ENCODE assay signal across 1 cellular context in genomic region chr1:22118291-22118992, GRCh38.
TF ChIP-seq lines count a peak whose summit lies in the region.

No MANE protein-coding gene starts in this region.

TF ChIP-seq in H1, 55 proteins besides CTCF, POLR2A, EP300 and RAD21:
- TF ChIP-seq HDAC6 (IDR thresholded peaks at IDR 0.05; ENCODE audit: low read depth, low read length), result no peak
- no peak for TF ChIP-seq BRCA1 (IDR thresholded peaks at IDR 0.05; ENCODE audit: low read depth, low read length)
- no peak for TF ChIP-seq USF2 (IDR thresholded peaks at IDR 0.05; ENCODE audit: low read length)
